In the genomic region with DNA sequence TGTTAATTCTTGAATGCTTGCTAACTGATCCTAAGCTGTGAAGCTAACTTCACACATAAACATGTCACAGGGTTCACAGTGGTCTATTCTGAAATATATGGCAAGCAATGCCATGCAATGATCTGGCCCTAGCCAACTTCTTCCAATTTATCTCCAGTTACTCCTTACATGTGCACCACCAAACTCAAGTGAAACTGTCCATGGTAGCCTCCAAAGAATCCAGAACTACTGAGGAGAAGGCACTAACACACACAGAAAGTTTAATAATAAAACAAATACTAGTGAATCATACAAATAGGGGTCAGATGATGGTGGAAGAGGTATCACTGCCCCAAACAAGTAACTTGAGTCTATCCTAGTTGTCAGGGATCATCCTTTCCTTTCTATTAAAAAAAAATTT, we compare ENCODE assay signal across 20 cellular contexts.
"Had no signal": no experiment of that assay in that cellular context is flagged by ENCODE, and none has a peak within 500 bp of the region (broad histone marks: within the 10 kb centered on the region; RNA-seq: fewer than 3 reads in every experiment).

No MANE protein-coding gene starts in this region.

- H3K27ac ChIP-seq: KMS-11, RWPE1 had no signal

- FAIRE-seq: K562 had no signal

- H3K4me2 ChIP-seq: KMS-11 had no signal

- DNase-seq: IMR-90, Kasumi-1, MM.1S, NCI-H1105, NCI-H1417, NCI-H146, NCI-H187, NCI-H2029, NCI-H2081 treated with DMSO at 0.1 percent for 48 hours, NCI-H2171, NCI-H226, NCI-H446, NCI-H510A, NCI-H524 treated with DMSO at 0.1 percent for 48 hours, NCI-H69, NCI-H774, SHP77 had no signal

- H3K4me3 ChIP-seq: K562 had no signal

- ATAC-seq: K562 had no signal
